Comparison of ENCODE assay signal across 8 cellular contexts in genomic region chr22:46762238-46763050, GRCh38. TPM values are rescaled to one million over a fixed set of nuclear protein-coding genes. Genes with fewer than 3 reads are reported as not detected.
DNase-seq lines count a peak whose midpoint lies in the region; ATAC-seq and TF ChIP-seq lines count a peak whose summit lies in the region.

A gene with protein sequence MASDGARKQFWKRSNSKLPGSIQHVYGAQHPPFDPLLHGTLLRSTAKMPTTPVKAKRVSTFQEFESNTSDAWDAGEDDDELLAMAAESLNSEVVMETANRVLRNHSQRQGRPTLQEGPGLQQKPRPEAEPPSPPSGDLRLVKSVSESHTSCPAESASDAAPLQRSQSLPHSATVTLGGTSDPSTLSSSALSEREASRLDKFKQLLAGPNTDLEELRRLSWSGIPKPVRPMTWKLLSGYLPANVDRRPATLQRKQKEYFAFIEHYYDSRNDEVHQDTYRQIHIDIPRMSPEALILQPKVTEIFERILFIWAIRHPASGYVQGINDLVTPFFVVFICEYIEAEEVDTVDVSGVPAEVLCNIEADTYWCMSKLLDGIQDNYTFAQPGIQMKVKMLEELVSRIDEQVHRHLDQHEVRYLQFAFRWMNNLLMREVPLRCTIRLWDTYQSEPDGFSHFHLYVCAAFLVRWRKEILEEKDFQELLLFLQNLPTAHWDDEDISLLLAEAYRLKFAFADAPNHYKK (plus strand): TSS chr22:46762650. CDS start chr22:46762787, 137 bp downstream.

- H3K9me3 ChIP-seq in GM23248 (ENCODE audit: low read depth) (no peaks in the 10 kb centered on the region), RWPE2 (ENCODE audit: severe bottlenecking) (no peaks in the 10 kb centered on the region)

- TF ChIP-seq CTCF in RWPE2 (IDR thresholded peaks at IDR 0.05; ENCODE audit: poor library complexity, severe bottlenecking) (no peak), fibroblast of mammary gland (conservative IDR thresholded peaks at IDR 0.05; ENCODE audit: control insufficient read depth, insufficient read depth, low read depth, low read length) (no peak)

- H3K4me3 ChIP-seq in GM23248 (peak within 1 kb of the TSS; percentile 97), RWPE2 (ENCODE audit: severe bottlenecking) (peak within 1 kb of the TSS; percentile 69), fibroblast of mammary gland (ENCODE audit: control insufficient read depth, low read depth, low read length) (peak within 1 kb of the TSS; percentile 82)

- H3K9me2 ChIP-seq in GM23248 (ENCODE audit: insufficient read depth): no peaks in the 10 kb centered on the region

- ATAC-seq in RWPE2 (ENCODE audit: low read depth): peak; percentile 92
- peak; percentile 87 to 94 for ATAC-seq in naive thymus-derived CD8-positive, alpha-beta T cell
- peak; percentile 85 to 86 for ATAC-seq in stimulated activated naive B cell treated with anti-CD40 and anti-IgM and Interleukin-4, amounts not matched to agents 10 μg/mL and 1 μg/mL and 100 μg/mL, for 72 hours (replicated peaks)

- H3K27me3 ChIP-seq in GM23248 (replicated peaks; ENCODE audit: insufficient read depth): no peaks in the 10 kb centered on the region
- no peaks in the 10 kb centered on the region for H3K27me3 ChIP-seq in RWPE2 (ENCODE audit: insufficient read depth, poor library complexity, severe bottlenecking)

- H3K9me3 Mint-ChIP-seq in activated T-helper 2 cell treated with anti-CD3 and anti-CD28 coated beads, Interferon-gamma antibody, Interleukin-2, Interleukin-4, amounts not matched to agents 10 μg/mL and 5 μg/mL and 100 μg/mL, durations not matched to agents 14 hours and 24 hours and 36 hours: no peaks in the 10 kb centered on the region
- no peaks in the 10 kb centered on the region for H3K9me3 Mint-ChIP-seq in naive thymus-derived CD8-positive, alpha-beta T cell
- H3K9me3 Mint-ChIP-seq in stimulated activated naive B cell treated with anti-CD40 and anti-IgM and Interleukin-4, amounts not matched to agents 10 μg/mL and 1 μg/mL and 100 μg/mL, for 72 hours: no peaks in the 10 kb centered on the region

- H3K36me3 ChIP-seq in GM23248 (ENCODE audit: low read depth) (no peaks in the 10 kb centered on the region), RWPE2 (ENCODE audit: low read depth) (no peaks in the 10 kb centered on the region)

- H3K27ac ChIP-seq in GM23248 (peak within 1 kb of the TSS; percentile 88), RWPE2 (ENCODE audit: poor library complexity, severe bottlenecking) (peak within 1 kb of the TSS; percentile 55)

- H3K27me3 Mint-ChIP-seq in activated T-helper 2 cell treated with anti-CD3 and anti-CD28 coated beads, Interferon-gamma antibody, Interleukin-2, Interleukin-4, amounts not matched to agents 10 μg/mL and 5 μg/mL and 100 μg/mL, durations not matched to agents 14 hours and 24 hours and 36 hours (ENCODE audit: low read depth): no peaks in the 10 kb centered on the region
- no peaks in the 10 kb centered on the region for H3K27me3 Mint-ChIP-seq in naive thymus-derived CD8-positive, alpha-beta T cell
- H3K27me3 Mint-ChIP-seq in stimulated activated naive B cell treated with anti-CD40 and anti-IgM and Interleukin-4, amounts not matched to agents 10 μg/mL and 1 μg/mL and 100 μg/mL, for 72 hours: no peaks in the 10 kb centered on the region

- peak; percentile 75 for DNase-seq in DMS79 treated with DMSO at 0.1 percent for 48 hours (lab: John Stamatoyannopoulos, UW)
- peak; percentile 99 for DNase-seq in GM23248
- peak; percentile 91 for DNase-seq in LHCN-M2 (ENCODE audit: low read depth)
- DNase-seq in RWPE2 (ENCODE audit: low spot score): peak; percentile 90
- DNase-seq in activated T-helper 2 cell treated with anti-CD3 and anti-CD28 coated beads, Interferon-gamma antibody, Interleukin-2, Interleukin-4, amounts not matched to agents 10 μg/mL and 5 μg/mL and 100 μg/mL, durations not matched to agents 14 hours and 24 hours and 36 hours (ENCODE audit: low spot score): peak; percentile 91
- DNase-seq in fibroblast of mammary gland (ENCODE audit: low read depth): peak; percentile 91
- DNase-seq in naive thymus-derived CD8-positive, alpha-beta T cell: peak; percentile 90 to 96 (median 94)
- peak; percentile 92 for DNase-seq in stimulated activated naive B cell treated with anti-CD40 and anti-IgM and Interleukin-4, amounts not matched to agents 10 μg/mL and 1 μg/mL and 100 μg/mL, for 72 hours

- peaks cover 35% of the 10 kb centered on the region for H3K36me3 Mint-ChIP-seq in activated T-helper 2 cell treated with anti-CD3 and anti-CD28 coated beads, Interferon-gamma antibody, Interleukin-2, Interleukin-4, amounts not matched to agents 10 μg/mL and 5 μg/mL and 100 μg/mL, durations not matched to agents 14 hours and 24 hours and 36 hours (ENCODE audit: low read depth)
- peaks cover 0 to 22% (median 0%) of the 10 kb centered on the region in 3 donors for H3K36me3 Mint-ChIP-seq in naive thymus-derived CD8-positive, alpha-beta T cell
- peaks cover 33 to 61% of the 10 kb centered on the region in 2 donors for H3K36me3 Mint-ChIP-seq in stimulated activated naive B cell treated with anti-CD40 and anti-IgM and Interleukin-4, amounts not matched to agents 10 μg/mL and 1 μg/mL and 100 μg/mL, for 72 hours

- in situ Hi-C loops in GM23248 (cut with MboI): no loop called here

- peaks cover 68% of the 10 kb centered on the region for H3K79me2 ChIP-seq in GM23248 (ENCODE audit: insufficient read depth)

- H3K4me3 Mint-ChIP-seq in activated T-helper 2 cell treated with anti-CD3 and anti-CD28 coated beads, Interferon-gamma antibody, Interleukin-2, Interleukin-4, amounts not matched to agents 10 μg/mL and 5 μg/mL and 100 μg/mL, durations not matched to agents 14 hours and 24 hours and 36 hours (ENCODE audit: low read depth): peak within 1 kb of the TSS; percentile 99
- H3K4me3 Mint-ChIP-seq in naive thymus-derived CD8-positive, alpha-beta T cell: peak within 1 kb of the TSS; percentile 95 to 100 (median 98)
- H3K4me3 Mint-ChIP-seq in stimulated activated naive B cell treated with anti-CD40 and anti-IgM and Interleukin-4, amounts not matched to agents 10 μg/mL and 1 μg/mL and 100 μg/mL, for 72 hours: peak within 1 kb of the TSS; percentile 91 to 98

- peak within 1 kb of the TSS; percentile 95 for H3K27ac Mint-ChIP-seq in activated T-helper 2 cell treated with anti-CD3 and anti-CD28 coated beads, Interferon-gamma antibody, Interleukin-2, Interleukin-4, amounts not matched to agents 10 μg/mL and 5 μg/mL and 100 μg/mL, durations not matched to agents 14 hours and 24 hours and 36 hours
- H3K27ac Mint-ChIP-seq in naive thymus-derived CD8-positive, alpha-beta T cell: peak within 1 kb of the TSS; percentile 98 to 100 (median 100)
- H3K27ac Mint-ChIP-seq in stimulated activated naive B cell treated with anti-CD40 and anti-IgM and Interleukin-4, amounts not matched to agents 10 μg/mL and 1 μg/mL and 100 μg/mL, for 72 hours: peak within 1 kb of the TSS; percentile 100

- peak within 1 kb of the TSS; percentile 96 for H3K9ac ChIP-seq in GM23248

- WGBS in GM23248 (ENCODE audit: low coverage in 1 of 2, low lambda C conversion rate in 2 of 2, missing lambda C conversion rate in 2 of 2), 2 experiments: 1% methylated on average over 58 to 66 of the region's 66 CpGs

- H3K4me1 Mint-ChIP-seq in activated T-helper 2 cell treated with anti-CD3 and anti-CD28 coated beads, Interferon-gamma antibody, Interleukin-2, Interleukin-4, amounts not matched to agents 10 μg/mL and 5 μg/mL and 100 μg/mL, durations not matched to agents 14 hours and 24 hours and 36 hours (ENCODE audit: low read depth): peaks cover 38% of the 10 kb centered on the region
- H3K4me1 Mint-ChIP-seq in naive thymus-derived CD8-positive, alpha-beta T cell: peaks cover 39 to 71% (median 66%) of the 10 kb centered on the region in 4 donors
- peaks cover 52 to 71% of the 10 kb centered on the region in 2 donors for H3K4me1 Mint-ChIP-seq in stimulated activated naive B cell treated with anti-CD40 and anti-IgM and Interleukin-4, amounts not matched to agents 10 μg/mL and 1 μg/mL and 100 μg/mL, for 72 hours

- POLR2A ChIA-PET in naive thymus-derived CD8-positive, alpha-beta T cell (lab: Charles Lee): interaction anchor here (0.6 to 8.8 kb wide), 26 partner anchors 8 to 726 kb away, joined by 3 to 151 read pairs (median 6); partner anchors contain the start of gene CERK

- H3K4me1 ChIP-seq in GM23248 (ENCODE audit: insufficient read depth): peaks cover 20% of the 10 kb centered on the region
- peaks cover 5% of the 10 kb centered on the region for H3K4me1 ChIP-seq in RWPE2 (ENCODE audit: insufficient read depth, poor library complexity, severe bottlenecking)

- intact Hi-C loops in activated T-helper 2 cell treated with anti-CD3 and anti-CD28 coated beads, Interferon-gamma antibody, Interleukin-2, Interleukin-4, amounts not matched to agents 10 μg/mL and 5 μg/mL and 100 μg/mL, durations not matched to agents 14 hours and 24 hours and 36 hours (cut with micrococcal nuclease): loop anchor here (1.0 kb wide), 2 partner anchors 23 to 29 kb away; no protein-coding TSS in a partner anchor

- H2AFZ ChIP-seq in GM23248: peak within 1 kb of the TSS; percentile 88

- no peaks in the 10 kb centered on the region for H4K20me1 ChIP-seq in GM23248 (ENCODE audit: insufficient read depth)

- H3F3A ChIP-seq in GM23248 (ENCODE audit: insufficient read depth): peaks cover 11% of the 10 kb centered on the region; the same call in 1 of the 2 replicates

- peak within 1 kb of the TSS; percentile 93 for H3K4me2 ChIP-seq in GM23248 (ENCODE audit: unreplicated experiment)

RNA-seq across cellular contexts. Expression of the gene that starts here (rescaled TPM):
- 12.3 and 13.3 TPM in 2 replicates for total RNA-seq in GM23248 (2014; rRNA removed; shearing (Covaris generic))
- 16.9 and 17.9 TPM in 2 replicates for polyA plus RNA-seq in GM23248 (2016; fragmentation: Nextera tagmentation; extraction: Ambion mirVana)
- total RNA-seq in LHCN-M2 (2014; rRNA removed): 13.1 and 14.0 TPM in 2 replicates
- 19.0 TPM for polyA plus RNA-seq in LHCN-M2 (2012)
- total RNA-seq in activated T-helper 2 cell treated with anti-CD3 and anti-CD28 coated beads, Interferon-gamma antibody, Interleukin-2, Interleukin-4, amounts not matched to agents 10 μg/mL and 5 μg/mL and 100 μg/mL, durations not matched to agents 14 hours and 24 hours and 36 hours: 34.8 and 38.3 TPM in 2 replicates
- total RNA-seq in naive thymus-derived CD8-positive, alpha-beta T cell: 10 to 100 TPM; 51.2 to 57.2 TPM
- polyA plus RNA-seq in naive thymus-derived CD8-positive, alpha-beta T cell: 10 to 100 TPM; 23.0 to 24.6 (median 23.3) TPM

Comparison
In these comparisons a context has a peak if more than half of its experiments do, and no peak if none do; other contexts are left out.
1. Peak in every context shown above with its lines: DNase-seq, ATAC-seq, H3K4me3 ChIP-seq and H3K27ac ChIP-seq.